Comparison of ENCODE assay signal across 23 cellular contexts in the genomic region with DNA sequence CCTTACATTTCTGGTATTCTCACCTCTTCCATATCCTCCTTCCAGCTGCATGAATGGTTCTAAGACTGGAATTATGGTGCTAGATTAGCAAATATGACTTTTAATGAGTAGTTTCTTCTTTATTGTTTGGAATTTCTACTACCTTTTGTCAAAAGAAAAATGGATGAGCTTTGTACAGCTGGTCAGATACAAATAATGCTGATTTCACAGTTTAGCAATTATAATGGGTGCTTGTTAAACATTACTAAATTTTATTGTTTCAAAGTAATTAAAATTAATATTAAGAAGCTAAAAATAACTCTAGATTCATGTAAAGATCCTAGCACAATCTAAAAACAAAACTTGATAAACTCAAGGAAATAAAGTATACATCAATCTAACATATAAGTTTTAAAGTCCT. TPM values are rescaled to one million over a fixed set of nuclear protein-coding genes. Genes with fewer than 3 reads are reported as not detected.
A peak's percentile ranks its signal among the peaks of the same experiment; 100 is the strongest.
DNase-seq lines count a peak whose midpoint lies in the region; ATAC-seq, FAIRE-seq and TF ChIP-seq lines count a peak whose summit lies in the region.
"Had no signal": no experiment of that assay in that cellular context is flagged by ENCODE, and none has a peak within 500 bp of the region (broad histone marks: within the 10 kb centered on the region; RNA-seq: fewer than 3 reads in every experiment).

No MANE protein-coding gene starts in this region.

- intact Hi-C loops in MCF 10A (cut with micrococcal nuclease), result no loop called here

- H3K4me3 Mint-ChIP-seq in MCF 10A (ENCODE audit: unreplicated experiment), result no peak overlapping the region
- H3K4me3 Mint-ChIP-seq: CD14-positive monocyte; CD4-positive, alpha-beta T cell; CD8-positive, alpha-beta memory T cell; H9 had no signal

- no peak for TF ChIP-seq POLR2A in H54 (IDR thresholded peaks at IDR 0.05; ENCODE audit: low read depth, low read length)

- BruUV-seq in MCF 10A (replicated peaks; lab: Mats Ljungman, UMichigan), result no TSS peak

- POLR2A ChIA-PET in MCF 10A (lab: Yijun Ruan, JAX), result interaction anchor here (1.4 to 2.1 kb wide), 2 partner anchors 12 to 16 kb away, joined by 4 to 10 read pairs; no protein-coding TSS in a partner anchor

- DNase-seq in H54 (ENCODE audit: insufficient read length, low spot score), result no peak
- DNase-seq in frontal cortex (ENCODE audit: low spot score in 2 of 2), result no peak
- DNase-seq in stimulated activated CD4-positive, alpha-beta T cell treated with anti-CD3 and anti-CD28 coated beads, Interleukin-4, amount 100 ng/mL, for 24 hours, result no peak
- no peak for DNase-seq in MCF 10A (ENCODE audit: unreplicated experiment)
- DNase-seq: 8988T; AML-193; BE2C; CD4-positive, alpha-beta T cell; CD8-positive, alpha-beta memory T cell; DMS 273 treated with DMSO at 0.1 percent for 48 hours; DMS79; EL; GDM1; GM23248; H9 had no signal

- no peaks in the 10 kb centered on the region for H3K27me3 Mint-ChIP-seq in MCF 10A (ENCODE audit: insufficient read depth, unreplicated experiment)

- no peak for TF ChIP-seq CTCF in MCF 10A (IDR thresholded peaks at IDR 0.05; ENCODE audit: unreplicated experiment)

- CTCF ChIA-PET in MCF 10A (lab: Yijun Ruan, JAX), result interaction anchor here (0.7 kb wide), 1 partner anchor 25 kb away, joined by 3 read pairs; no protein-coding TSS in a partner anchor

- no peaks in the 10 kb centered on the region for H3K9me3 Mint-ChIP-seq in MCF 10A (ENCODE audit: unreplicated experiment)
- H3K9me3 Mint-ChIP-seq: CD14-positive monocyte; CD4-positive, alpha-beta T cell; H9 had no signal

- H3K27ac Mint-ChIP-seq in MCF 10A (ENCODE audit: low read depth, unreplicated experiment), result no peak overlapping the region
- H3K27ac Mint-ChIP-seq: CD14-positive monocyte; CD4-positive, alpha-beta T cell; CD8-positive, alpha-beta memory T cell; H9 had no signal

- peaks cover 11% of the 10 kb centered on the region for H3K4me1 Mint-ChIP-seq in MCF 10A (ENCODE audit: insufficient read depth, unreplicated experiment)
- H3K4me1 Mint-ChIP-seq: CD14-positive monocyte; CD8-positive, alpha-beta memory T cell had no signal

- no peak for ATAC-seq in HG03442 (IDR thresholded peaks at IDR 0.05; ENCODE audit: unreplicated experiment)
- ATAC-seq: GM12878, HCT116 had no signal

- H3K36me3 Mint-ChIP-seq in MCF 10A (ENCODE audit: insufficient read depth, unreplicated experiment), result no peaks in the 10 kb centered on the region
- H3K36me3 Mint-ChIP-seq: CD14-positive monocyte; CD8-positive, alpha-beta memory T cell had no signal

- FAIRE-seq in A204.1 (lab: Jason Lieb, UNC) (peak; percentile 82), H54 (lab: Jason Lieb, UNC) (peak; percentile 48), frontal cortex (lab: Jason Lieb, UNC) (peak; percentile 17)
- FAIRE-seq: D721Med, GM12878, GM19239, H1 had no signal

RNA-seq across cellular contexts. Expression of a gene that starts 32.3 kb away (rescaled TPM):
- total RNA-seq in frontal cortex, result 22.8 TPM
- 2.1 and 4.2 TPM in 2 replicates for total RNA-seq in MCF 10A (2022)
- total RNA-seq: CD4-positive, alpha-beta T cell; CD8-positive, alpha-beta memory T cell had no signal
